ENCODE assay signal across 11 cellular contexts in genomic region chr3:57851304-57851703, GRCh38.
"Had no signal": no experiment of that assay in that cellular context is flagged by ENCODE, and none has a peak within 500 bp of the region (broad histone marks: within the 10 kb centered on the region; RNA-seq: fewer than 3 reads in every experiment).

No MANE protein-coding gene starts in this region.

- ATAC-seq: GM23338, HCT116 had no signal

- H3K27ac ChIP-seq: GM23248 had no signal

- H3K4me1 Mint-ChIP-seq: GM23338, H9 had no signal

- H3K9ac ChIP-seq: GM23248 had no signal

- H3K27ac Mint-ChIP-seq: GM23338, HFFc6 had no signal

- H2AFZ ChIP-seq: GM23248, GM23338 had no signal

- H3K36me3 ChIP-seq: HAP-1 had no signal

- H3K4me1 ChIP-seq: HAP-1 had no signal

- FAIRE-seq: H1, H54 had no signal

- H3K9me3 Mint-ChIP-seq: GM23338, H9, HFFc6 had no signal

- DNase-seq: GM23248, GOT3, H7, H9, HCEC 1CT, HFFc6 had no signal

- H3K9me3 ChIP-seq: HAP-1 had no signal

- H3K4me3 ChIP-seq: GM23248, GM23338, HAP-1 had no signal

- H3K4me2 ChIP-seq: GM23338 had no signal

- H3K4me3 Mint-ChIP-seq: GM23338, H9, HFFc6 had no signal
